Comparison of ENCODE assay signal across 15 cellular contexts in the genomic region with DNA sequence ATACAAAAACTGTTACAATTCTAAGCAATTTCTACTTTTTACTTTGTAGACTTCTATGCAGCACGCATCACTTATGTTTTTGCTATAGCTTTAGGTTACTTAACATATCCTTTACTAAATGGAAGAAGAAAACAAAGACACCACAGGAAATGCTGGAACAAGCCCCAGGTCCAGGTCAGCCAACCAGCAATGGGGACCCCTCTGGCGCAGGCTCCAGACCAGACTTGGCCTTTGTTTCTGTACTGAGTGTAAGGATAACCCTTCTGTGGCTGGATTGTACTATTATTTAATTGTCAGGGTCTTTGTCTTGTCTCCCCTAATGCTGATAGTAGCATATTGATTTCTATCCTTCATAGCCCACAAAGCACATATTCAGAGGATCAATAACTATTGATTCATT. TPM values are rescaled to one million over a fixed set of nuclear protein-coding genes. Genes with fewer than 3 reads are reported as not detected.
DNase-seq lines count a peak whose midpoint lies in the region; ATAC-seq and TF ChIP-seq lines count a peak whose summit lies in the region.
"Had no signal": no experiment of that assay in that cellular context is flagged by ENCODE, and none has a peak within 500 bp of the region (broad histone marks: within the 10 kb centered on the region; RNA-seq: fewer than 3 reads in every experiment).

No MANE protein-coding gene starts in this region.

- WGBS in hepatocyte (ENCODE audit: low lambda C conversion rate, missing lambda C conversion rate): 94% methylated on average over 2 of the region's 2 CpGs

- peak overlapping the region; percentile 100 for H3K4me3 Mint-ChIP-seq in CD4-positive, alpha-beta T cell
- H3K4me3 Mint-ChIP-seq in activated T-helper 2 cell treated with anti-CD3 and anti-CD28 coated beads, Interferon-gamma antibody, Interleukin-2, Interleukin-4, amounts not matched to agents 10 μg/mL and 5 μg/mL and 100 μg/mL, durations not matched to agents 14 hours and 24 hours and 36 hours (ENCODE audit: low read depth): peak overlapping the region; percentile 87
- H3K4me3 Mint-ChIP-seq in naive thymus-derived CD4-positive, alpha-beta T cell: peak overlapping the region; percentile 85 to 100 (median 98)

- H3K27ac Mint-ChIP-seq in CD4-positive, alpha-beta T cell: peak overlapping the region; percentile 88
- H3K27ac Mint-ChIP-seq in activated T-helper 2 cell treated with anti-CD3 and anti-CD28 coated beads, Interferon-gamma antibody, Interleukin-2, Interleukin-4, amounts not matched to agents 10 μg/mL and 5 μg/mL and 100 μg/mL, durations not matched to agents 14 hours and 24 hours and 36 hours: peak overlapping the region; percentile 79
- peak overlapping the region; percentile 47 to 99 (median 89) for H3K27ac Mint-ChIP-seq in naive thymus-derived CD4-positive, alpha-beta T cell

- no peaks in the 10 kb centered on the region for H3K27me3 ChIP-seq in CD4-positive, alpha-beta T cell (ENCODE audit: control insufficient read depth, insufficient read depth, low read length)
- H3K27me3 ChIP-seq in H7 (ENCODE audit: control insufficient read depth, insufficient read depth, low read length): no peaks in the 10 kb centered on the region
- H3K27me3 ChIP-seq in naive thymus-derived CD4-positive, alpha-beta T cell (ENCODE audit: control insufficient read depth in 2 of 2, insufficient read depth in 2 of 2, low read length in 2 of 2): no peaks in the 10 kb centered on the region
- no peaks in the 10 kb centered on the region for H3K27me3 ChIP-seq in hepatocyte
- H3K27me3 ChIP-seq: left lung, transverse colon had no signal

- H3K4me3 ChIP-seq in H7 (ENCODE audit: insufficient read depth, low read depth, low read length): no peak overlapping the region
- peak overlapping the region; percentile 67 for H3K4me3 ChIP-seq in naive thymus-derived CD4-positive, alpha-beta T cell (ENCODE audit: low read length)
- H3K4me3 ChIP-seq in hepatocyte: no peak overlapping the region
- H3K4me3 ChIP-seq: left lung, transverse colon had no signal

- no peaks in the 10 kb centered on the region for H3K27me3 Mint-ChIP-seq in CD4-positive, alpha-beta T cell
- H3K27me3 Mint-ChIP-seq in activated T-helper 2 cell treated with anti-CD3 and anti-CD28 coated beads, Interferon-gamma antibody, Interleukin-2, Interleukin-4, amounts not matched to agents 10 μg/mL and 5 μg/mL and 100 μg/mL, durations not matched to agents 14 hours and 24 hours and 36 hours (ENCODE audit: low read depth): no peaks in the 10 kb centered on the region
- H3K27me3 Mint-ChIP-seq in naive thymus-derived CD4-positive, alpha-beta T cell: no peaks in the 10 kb centered on the region

- H3K9me3 ChIP-seq in CD4-positive, alpha-beta T cell (ENCODE audit: control insufficient read depth, low read length): no peaks in the 10 kb centered on the region
- no peaks in the 10 kb centered on the region for H3K9me3 ChIP-seq in naive thymus-derived CD4-positive, alpha-beta T cell (ENCODE audit: control insufficient read depth in 2 of 3, low read length in 3 of 3)
- H3K9me3 ChIP-seq in hepatocyte (ENCODE audit: low read depth): no peaks in the 10 kb centered on the region
- H3K9me3 ChIP-seq: left lung, transverse colon had no signal

- no peak overlapping the region for H3K4me2 ChIP-seq in hepatocyte

- no peaks in the 10 kb centered on the region for H3K9me2 ChIP-seq in hepatocyte (replicated peaks; ENCODE audit: insufficient read depth)

- H2AFZ ChIP-seq in hepatocyte: no peak overlapping the region

- H4K20me1 ChIP-seq in hepatocyte (ENCODE audit: insufficient read depth, poor library complexity, severe bottlenecking): peaks cover 3% of the 10 kb centered on the region

- peaks cover 66% of the 10 kb centered on the region for H3K79me2 ChIP-seq in hepatocyte

- CTCF ChIA-PET in CD4-positive, alpha-beta T cell (lab: Charles Lee): interaction anchor here (1.3 kb wide), 1 partner anchor 55 kb away, joined by 4 read pairs; no protein-coding TSS in a partner anchor
- CTCF ChIA-PET in naive thymus-derived CD4-positive, alpha-beta T cell (lab: Charles Lee): interaction anchor here (0.7 to 1.9 kb wide), 3 partner anchors 9 to 55 kb away, joined by 3 to 5 read pairs (median 4); no protein-coding TSS in a partner anchor

- ATAC-seq in CD4-positive, alpha-beta T cell (ENCODE audit: poor library complexity): no peak
- ATAC-seq in naive thymus-derived CD4-positive, alpha-beta T cell: no peak
- ATAC-seq in GM19328 (IDR thresholded peaks at IDR 0.05; ENCODE audit: unreplicated experiment): no peak
- ATAC-seq: left lung had no signal

- no peaks in the 10 kb centered on the region for H3K9me3 Mint-ChIP-seq in CD4-positive, alpha-beta T cell
- H3K9me3 Mint-ChIP-seq in activated T-helper 2 cell treated with anti-CD3 and anti-CD28 coated beads, Interferon-gamma antibody, Interleukin-2, Interleukin-4, amounts not matched to agents 10 μg/mL and 5 μg/mL and 100 μg/mL, durations not matched to agents 14 hours and 24 hours and 36 hours: no peaks in the 10 kb centered on the region
- H3K9me3 Mint-ChIP-seq in naive thymus-derived CD4-positive, alpha-beta T cell: no peaks in the 10 kb centered on the region

- peaks cover 89% of the 10 kb centered on the region for H3K4me1 Mint-ChIP-seq in CD4-positive, alpha-beta T cell (ENCODE audit: low read depth)
- peaks cover 73% of the 10 kb centered on the region for H3K4me1 Mint-ChIP-seq in activated T-helper 2 cell treated with anti-CD3 and anti-CD28 coated beads, Interferon-gamma antibody, Interleukin-2, Interleukin-4, amounts not matched to agents 10 μg/mL and 5 μg/mL and 100 μg/mL, durations not matched to agents 14 hours and 24 hours and 36 hours (ENCODE audit: low read depth)
- H3K4me1 Mint-ChIP-seq in naive thymus-derived CD4-positive, alpha-beta T cell: peaks cover 72 to 89% (median 78%) of the 10 kb centered on the region in 7 donors

- intact Hi-C loops in CD4-positive, alpha-beta T cell (cut with DNase I, micrococcal nuclease): loop anchor here in 1 of 2 experiments (2.0 kb wide), 1 partner anchor 17 kb away; no protein-coding TSS in a partner anchor
- intact Hi-C loops in activated T-helper 2 cell treated with anti-CD3 and anti-CD28 coated beads, Interferon-gamma antibody, Interleukin-2, Interleukin-4, amounts not matched to agents 10 μg/mL and 5 μg/mL and 100 μg/mL, durations not matched to agents 14 hours and 24 hours and 36 hours (cut with micrococcal nuclease): loop anchor here (1.0 kb wide), 1 partner anchor 7 kb away; no protein-coding TSS in a partner anchor
- intact Hi-C loops in naive thymus-derived CD4-positive, alpha-beta T cell (cut with micrococcal nuclease): loop anchor here in 1 of 2 donors (1.0 kb wide), 1 partner anchor 25 kb away; no protein-coding TSS in a partner anchor

- DNase-seq in CD4-positive, alpha-beta T cell: no peak
- DNase-seq in H7 (peak; percentile 82), hepatocyte (ENCODE audit: low spot score) (no peak), cortex of kidney (lab: John Stamatoyannopoulos, UW) (no peak), SW480 (ENCODE audit: low spot score) (no peak)
- no peak for DNase-seq in activated T-helper 2 cell treated with anti-CD3 and anti-CD28 coated beads, Interferon-gamma antibody, Interleukin-2, Interleukin-4, amounts not matched to agents 10 μg/mL and 5 μg/mL and 100 μg/mL, durations not matched to agents 14 hours and 24 hours and 36 hours (ENCODE audit: low spot score)
- peak in 1 of 9 donors; percentile 15 for DNase-seq in naive thymus-derived CD4-positive, alpha-beta T cell
- DNase-seq: dermis blood vessel endothelial cell, left lung, NCI-H1092, NCI-H2171 treated with DMSO at 0.1 percent for 48 hours, SHP77, transverse colon had no signal

- H3K36me3 ChIP-seq in H7 (replicated peaks; ENCODE audit: control insufficient read depth, insufficient read depth, low read length) (no peaks in the 10 kb centered on the region), hepatocyte (replicated peaks; ENCODE audit: insufficient read depth, low read depth) (no peaks in the 10 kb centered on the region)
- peaks cover 0 to 6% (median 0%) of the 10 kb centered on the region in 3 experiments for H3K36me3 ChIP-seq in naive thymus-derived CD4-positive, alpha-beta T cell (ENCODE audit: control insufficient read depth in 2 of 3, insufficient read depth in 3 of 3, low read length in 3 of 3)
- H3K36me3 ChIP-seq: left lung, transverse colon had no signal

- peak overlapping the region; percentile 67 for H3K27ac ChIP-seq in CD4-positive, alpha-beta T cell (ENCODE audit: low read depth, low read length)
- peak overlapping the region; percentile 69 for H3K27ac ChIP-seq in naive thymus-derived CD4-positive, alpha-beta T cell (ENCODE audit: low read depth, low read length)
- no peak overlapping the region for H3K27ac ChIP-seq in hepatocyte
- H3K27ac ChIP-seq: C4-2B, left lung had no signal

- H3K4me1 ChIP-seq in naive thymus-derived CD4-positive, alpha-beta T cell (ENCODE audit: control insufficient read depth in 2 of 2, insufficient read depth in 2 of 2, low read length in 2 of 2): peaks cover 71 to 72% of the 10 kb centered on the region in 2 donors
- peaks cover 4% of the 10 kb centered on the region for H3K4me1 ChIP-seq in hepatocyte (ENCODE audit: insufficient read depth)

- POLR2A ChIA-PET in CD4-positive, alpha-beta T cell (lab: Charles Lee): interaction anchor here (0.7 to 1.3 kb wide), 3 partner anchors 10 to 35 kb away, joined by 3 read pairs; no protein-coding TSS in a partner anchor
- POLR2A ChIA-PET in naive thymus-derived CD4-positive, alpha-beta T cell (lab: Charles Lee): interaction anchor here (0.7 to 2.8 kb wide), 6 partner anchors 8 to 62 kb away, joined by 3 to 12 read pairs (median 3); no protein-coding TSS in a partner anchor

- TF ChIP-seq CTCF in CD4-positive, alpha-beta T cell (IDR thresholded peaks at IDR 0.05): no peak
- no peak for TF ChIP-seq CTCF in hepatocyte (IDR thresholded peaks at IDR 0.05; ENCODE audit: poor library complexity)

- H3K36me3 Mint-ChIP-seq in CD4-positive, alpha-beta T cell (ENCODE audit: low read depth): peaks cover 69% of the 10 kb centered on the region
- peaks cover 66% of the 10 kb centered on the region for H3K36me3 Mint-ChIP-seq in activated T-helper 2 cell treated with anti-CD3 and anti-CD28 coated beads, Interferon-gamma antibody, Interleukin-2, Interleukin-4, amounts not matched to agents 10 μg/mL and 5 μg/mL and 100 μg/mL, durations not matched to agents 14 hours and 24 hours and 36 hours (ENCODE audit: low read depth)
- H3K36me3 Mint-ChIP-seq in naive thymus-derived CD4-positive, alpha-beta T cell: peaks cover 0 to 46% (median 19%) of the 10 kb centered on the region in 5 donors

RNA-seq across cellular contexts. Expression of a gene that starts 4.2 kb away (rescaled TPM):
- 100 to 1,000 TPM; 399 to 430 TPM for total RNA-seq in CD4-positive, alpha-beta T cell
- 17.0 and 23.6 TPM in 2 replicates for total RNA-seq in H7 (2014; rRNA removed; shearing (Covaris generic))
- total RNA-seq in activated T-helper 2 cell treated with anti-CD3 and anti-CD28 coated beads, Interferon-gamma antibody, Interleukin-2, Interleukin-4, amounts not matched to agents 10 μg/mL and 5 μg/mL and 100 μg/mL, durations not matched to agents 14 hours and 24 hours and 36 hours: 317 and 330 TPM in 2 replicates
- 100 to 1,000 TPM; 389 to 465 (median 460) TPM for total RNA-seq in naive thymus-derived CD4-positive, alpha-beta T cell
- 100 to 1,000 TPM; 114 to 268 TPM for polyA plus RNA-seq in naive thymus-derived CD4-positive, alpha-beta T cell
- 9.4 and 10.0 TPM in 2 replicates for total RNA-seq in hepatocyte
- polyA plus RNA-seq in hepatocyte: 10.1 and 10.4 TPM in 2 replicates

Comparison
In these comparisons a context has a peak if more than half of its experiments do, and no peak if none do; other contexts are left out.
1. RNA of a gene that starts 4.2 kb away (total RNA-seq): 389 to 465 TPM in naive thymus-derived CD4-positive, alpha-beta T cell, 399 to 430 TPM in CD4-positive, alpha-beta T cell and 317 to 330 TPM in activated T-helper 2 cell treated with anti-CD3 and anti-CD28 coated beads, Interferon-gamma antibody, Interleukin-2, Interleukin-4, amounts not matched to agents 10 μg/mL and 5 μg/mL and 100 μg/mL, durations not matched to agents 14 hours and 24 hours and 36 hours; 17.0 to 23.6 TPM in H7 and 9.4 to 10.0 TPM in hepatocyte; every median in the first group is over 10 times any median in the second.
2. Peak in every context shown above with its lines, with median percentiles within 50 percentile points of each other: H3K27ac Mint-ChIP-seq and H3K4me3 Mint-ChIP-seq.